7 cellular contexts compared by ENCODE assay signal in the genomic region with DNA sequence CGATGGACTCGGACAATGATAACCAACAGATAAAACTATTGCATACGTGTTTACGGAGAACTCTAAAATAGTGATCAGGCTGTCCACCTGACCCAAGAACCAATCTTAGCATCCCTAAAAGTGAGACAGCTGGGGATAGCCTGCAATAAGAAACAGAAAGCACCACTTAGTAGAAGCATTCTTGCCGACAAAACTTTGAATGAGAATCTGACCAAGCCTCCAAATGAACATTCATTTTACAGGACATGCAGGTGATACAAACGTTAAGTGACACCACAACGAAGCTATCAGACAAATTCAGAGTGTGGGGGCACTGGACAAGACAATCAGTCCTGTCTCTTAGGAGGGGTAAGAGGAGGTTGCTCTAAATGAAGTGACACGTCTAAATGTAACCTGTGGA. TPM values are rescaled to one million over a fixed set of nuclear protein-coding genes. Genes with fewer than 3 reads are reported as not detected.
DNase-seq lines count a peak whose midpoint lies in the region; ATAC-seq, FAIRE-seq and TF ChIP-seq lines count a peak whose summit lies in the region.

No MANE protein-coding gene starts in this region.

- TF ChIP-seq CTCF in HFF-Myc (IDR thresholded peaks at IDR 0.05; ENCODE audit: low read depth, low read length, missing control alignments): no peak
- no peak for TF ChIP-seq CTCF in fibroblast of villous mesenchyme (IDR thresholded peaks at IDR 0.05; ENCODE audit: insufficient read depth, low read depth, low read length)

- H3K36me3 Mint-ChIP-seq in T-helper 1 cell treated with Interleukin-12 subunit alpha and Interleukin-12 subunit beta and Interleukin-4 antibody, amounts not matched to agents 30 μg/mL and 1 μg/mL, for 36 hours (ENCODE audit: low read depth): peaks cover 25% of the 10 kb centered on the region

- H3K27ac ChIP-seq in small intestine (ENCODE audit: low read depth in 1 of 2, low read length in 1 of 2): no peak overlapping the region

- H3K4me1 Mint-ChIP-seq in T-helper 1 cell treated with Interleukin-12 subunit alpha and Interleukin-12 subunit beta and Interleukin-4 antibody, amounts not matched to agents 30 μg/mL and 1 μg/mL, for 36 hours (ENCODE audit: low read depth): peaks cover 43% of the 10 kb centered on the region

- peak overlapping the region; percentile 98 for H3K4me3 Mint-ChIP-seq in T-helper 1 cell treated with Interleukin-12 subunit alpha and Interleukin-12 subunit beta and Interleukin-4 antibody, amounts not matched to agents 30 μg/mL and 1 μg/mL, for 36 hours

- no peaks in the 10 kb centered on the region for H3K9me3 Mint-ChIP-seq in T-helper 1 cell treated with Interleukin-12 subunit alpha and Interleukin-12 subunit beta and Interleukin-4 antibody, amounts not matched to agents 30 μg/mL and 1 μg/mL, for 36 hours

- H3K4me1 ChIP-seq in small intestine (ENCODE audit: control insufficient read depth in 2 of 2, insufficient read depth in 1 of 2, low read depth in 1 of 2, low read length in 1 of 2): no peaks in the 10 kb centered on the region

- no peaks in the 10 kb centered on the region for H3K27me3 Mint-ChIP-seq in T-helper 1 cell treated with Interleukin-12 subunit alpha and Interleukin-12 subunit beta and Interleukin-4 antibody, amounts not matched to agents 30 μg/mL and 1 μg/mL, for 36 hours (ENCODE audit: low read depth)

- peak overlapping the region; percentile 95 for H3K27ac Mint-ChIP-seq in T-helper 1 cell treated with Interleukin-12 subunit alpha and Interleukin-12 subunit beta and Interleukin-4 antibody, amounts not matched to agents 30 μg/mL and 1 μg/mL, for 36 hours

- WGBS in small intestine, 3 donors: 16 to 47% (median 37%) methylated on average over 8 of the region's 8 CpGs

- H3K9me3 ChIP-seq in small intestine (ENCODE audit: control insufficient read depth, low read depth): no peaks in the 10 kb centered on the region

- ATAC-seq in GM18517 (IDR thresholded peaks at IDR 0.05; ENCODE audit: unreplicated experiment): no peak
- ATAC-seq in GM19035 (IDR thresholded peaks at IDR 0.05; ENCODE audit: unreplicated experiment): no peak

- FAIRE-seq in small intestine (lab: Jason Lieb, UNC): no peak

- peak overlapping the region; percentile 88 for H3K4me3 ChIP-seq in HFF-Myc (replicated peaks; ENCODE audit: low read depth, low read length)
- H3K4me3 ChIP-seq in fibroblast of villous mesenchyme (ENCODE audit: low read depth, low read length): peak overlapping the region; percentile 90
- peak overlapping the region; percentile 25 to 78 for H3K4me3 ChIP-seq in small intestine (ENCODE audit: low read depth in 1 of 2, low read length in 2 of 2)

- no peaks in the 10 kb centered on the region for H3K36me3 ChIP-seq in small intestine (ENCODE audit: control insufficient read depth in 2 of 2, insufficient read depth in 2 of 2, low read length in 2 of 2)

- H3K27me3 ChIP-seq in small intestine (ENCODE audit: control insufficient read depth in 2 of 2, insufficient read depth in 2 of 2, low read length in 2 of 2): no peaks in the 10 kb centered on the region

- DNase-seq in HFF-Myc (ENCODE audit: extremely low read depth, low read depth) (no peak), fibroblast of villous mesenchyme (ENCODE audit: low read depth) (peak; percentile 23), small intestine (no peak), Kasumi-1 (lab: John Stamatoyannopoulos, UW) (no peak)

RNA-seq across cellular contexts. Expression of a gene that starts 1.2 kb away (rescaled TPM):
- 70.0 and 71.5 TPM in 2 replicates for total RNA-seq in fibroblast of villous mesenchyme
- 10 to 100 TPM; 27.3 to 62.8 (median 34.6) TPM for polyA plus RNA-seq in small intestine
